8 cellular contexts compared by ENCODE assay signal in the genomic region with DNA sequence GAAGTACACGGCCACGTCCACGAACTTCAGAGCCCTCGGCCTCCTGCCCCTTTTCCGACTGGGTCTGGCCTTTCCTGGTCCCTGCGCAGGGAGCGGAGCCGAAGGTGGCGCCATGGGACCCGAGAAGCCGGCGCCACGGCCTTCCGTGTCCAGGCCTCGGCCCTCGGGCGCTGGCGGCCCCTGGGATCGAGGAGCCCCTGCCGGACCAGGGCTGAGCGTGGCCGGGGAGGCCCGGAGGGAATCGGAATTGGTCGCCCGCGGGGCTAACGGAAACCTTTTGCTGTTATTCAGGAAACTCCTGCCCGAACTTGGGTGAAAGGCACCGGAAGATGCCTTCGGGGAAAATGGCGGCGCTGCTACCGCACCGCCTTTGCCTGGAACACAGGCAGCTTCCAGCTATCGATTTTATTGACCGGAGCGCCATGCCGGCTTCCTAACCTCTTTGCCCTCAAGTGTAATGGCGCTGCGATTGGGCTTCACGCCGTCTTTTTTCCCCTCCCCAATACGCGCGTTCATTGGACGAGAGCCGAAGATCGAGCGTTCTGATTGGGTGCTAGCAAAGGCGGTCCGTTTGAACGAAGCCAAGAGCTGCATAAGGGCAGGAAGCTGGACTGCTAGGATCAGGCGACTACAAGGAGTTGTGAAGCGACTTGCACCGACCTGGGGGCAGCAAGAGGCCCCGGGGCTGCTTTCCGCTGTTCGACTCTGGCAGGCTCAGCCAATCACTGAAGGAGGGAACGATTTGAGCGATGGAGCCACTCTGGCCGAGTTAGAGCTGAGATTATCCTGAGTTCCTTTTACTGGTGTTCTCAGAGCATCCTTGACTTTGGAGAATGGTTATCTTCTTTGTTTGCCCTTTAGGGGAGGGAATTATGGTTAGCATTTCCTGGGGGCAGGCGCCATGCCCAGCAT. TPM values are rescaled to one million over a fixed set of nuclear protein-coding genes. Genes with fewer than 3 reads are reported as not detected.
DNase-seq lines count a peak whose midpoint lies in the region; ATAC-seq and TF ChIP-seq lines count a peak whose summit lies in the region.

ZNF689 (minus strand) TSS at position 462 of the 912 bp plus-strand sequence; CDS start at position 114, 348 bp downstream.

- peak within 1 kb of the TSS; percentile 99 for H3K9ac ChIP-seq in parathyroid adenoma

- H3K36me3 Mint-ChIP-seq in activated naive CD8-positive, alpha-beta T cell treated with anti-CD3 and anti-CD28 coated beads, Interleukin-2, amount 50 U/mL, for 24 hours (ENCODE audit: low read depth), result peaks cover 16% of the 10 kb centered on the region

- ATAC-seq in HG02759 (IDR thresholded peaks at IDR 0.05; ENCODE audit: unreplicated experiment), result peak; percentile 90
- ATAC-seq in activated naive CD8-positive, alpha-beta T cell treated with anti-CD3 and anti-CD28 coated beads, Interleukin-2, amount 50 U/mL, for 24 hours, result peak; percentile 96

- peak within 1 kb of the TSS; percentile 90 for H3K4me3 Mint-ChIP-seq in activated naive CD8-positive, alpha-beta T cell treated with anti-CD3 and anti-CD28 coated beads, Interleukin-2, amount 50 U/mL, for 24 hours

- DNase-seq in GM12864 (ENCODE audit: low read depth), result peak; percentile 95
- DNase-seq in NCI-H1417 treated with DMSO at 0.1 percent for 48 hours (lab: John Stamatoyannopoulos, UW), result peak; percentile 93
- peak; percentile 93 for DNase-seq in SW480 (ENCODE audit: low spot score)
- peak; percentile 92 for DNase-seq in activated naive CD8-positive, alpha-beta T cell treated with anti-CD3 and anti-CD28 coated beads, Interleukin-2, amount 50 U/mL, for 24 hours
- peak; percentile 96 to 98 for DNase-seq in cardiac muscle cell (ENCODE audit: low read depth in 1 of 2, low spot score in 1 of 2)
- peak; percentile 96 for DNase-seq in transverse colon

- no peaks in the 10 kb centered on the region for H3K27me3 Mint-ChIP-seq in activated naive CD8-positive, alpha-beta T cell treated with anti-CD3 and anti-CD28 coated beads, Interleukin-2, amount 50 U/mL, for 24 hours

- peak within 1 kb of the TSS; percentile 96 for H3K27ac Mint-ChIP-seq in activated naive CD8-positive, alpha-beta T cell treated with anti-CD3 and anti-CD28 coated beads, Interleukin-2, amount 50 U/mL, for 24 hours

- peak; percentile 80 for TF ChIP-seq POLR2A in transverse colon (IDR thresholded peaks at IDR 0.05)

- no peaks in the 10 kb centered on the region for H3K9me3 ChIP-seq in cardiac muscle cell (ENCODE audit: low read depth)
- H3K9me3 ChIP-seq in parathyroid adenoma (ENCODE audit: control insufficient read depth, low read length), result no peaks in the 10 kb centered on the region
- H3K9me3 ChIP-seq in transverse colon, result no peaks in the 10 kb centered on the region

- no peak for TF ChIP-seq EP300 in transverse colon (IDR thresholded peaks at IDR 0.05; ENCODE audit: low read depth)

- peak within 1 kb of the TSS; percentile 93 for H3K4me3 ChIP-seq in GM12864 (ENCODE audit: low read depth, low read length)
- H3K4me3 ChIP-seq in cardiac muscle cell, result peak within 1 kb of the TSS; percentile 86
- H3K4me3 ChIP-seq in parathyroid adenoma (ENCODE audit: low read depth, low read length), result peak within 1 kb of the TSS; percentile 87
- peak within 1 kb of the TSS; percentile 71 to 96 (median 89) for H3K4me3 ChIP-seq in transverse colon

- in situ Hi-C loops in transverse colon (cut with MboI; ENCODE audit: low pct_ligation_motif_present in 1 of 4, low pct_unique_long_range_greater_than_20kb in 1 of 4, low sequenced_read_pairs in 3 of 4), result loop anchor here in 2 of 4 donors (10.0 kb wide), 2 partner anchors 165 to 175 kb away; partner anchors contain the start of genes DCTPP1 (in 1 of the 2) and SEPHS2 (in 1 of the 2)

- peak within 1 kb of the TSS; percentile 100 for H2AFZ ChIP-seq in parathyroid adenoma

- H3K4me2 ChIP-seq in parathyroid adenoma (ENCODE audit: low read length), result peak within 1 kb of the TSS; percentile 85

- H3K4me1 ChIP-seq in cardiac muscle cell (ENCODE audit: low read depth) (peaks cover 5% of the 10 kb centered on the region), parathyroid adenoma (no peaks in the 10 kb centered on the region), transverse colon (peaks cover 5 to 23% (median 17%) of the 10 kb centered on the region in 4 donors)

- H3K36me3 ChIP-seq in cardiac muscle cell (peaks cover 6% of the 10 kb centered on the region), parathyroid adenoma (ENCODE audit: control insufficient read depth, insufficient read depth, low read length) (no peaks in the 10 kb centered on the region), transverse colon (peaks cover 0 to 22% (median 0%) of the 10 kb centered on the region in 4 donors)

- intact Hi-C loops in transverse colon (cut with DNase I; ENCODE audit: low total_unique reads), result no loop called here

- no peaks in the 10 kb centered on the region for H3K9me3 Mint-ChIP-seq in activated naive CD8-positive, alpha-beta T cell treated with anti-CD3 and anti-CD28 coated beads, Interleukin-2, amount 50 U/mL, for 24 hours

- no peaks in the 10 kb centered on the region for H3K27me3 ChIP-seq in cardiac muscle cell
- no peaks in the 10 kb centered on the region for H3K27me3 ChIP-seq in parathyroid adenoma (ENCODE audit: control insufficient read depth, insufficient read depth, low read length)
- no peaks in the 10 kb centered on the region for H3K27me3 ChIP-seq in transverse colon

- TF ChIP-seq CTCF in GM12864 (IDR thresholded peaks at IDR 0.05; ENCODE audit: low read depth, low read length, missing control alignments) (no peak), cardiac muscle cell (IDR thresholded peaks at IDR 0.05; ENCODE audit: low read depth, low read length) (no peak), parathyroid adenoma (IDR thresholded peaks at IDR 0.05) (peak; percentile 12), transverse colon (IDR thresholded peaks at IDR 0.05) (peak in 1 of 5 experiments; percentile 8)

- 0 to 2% methylated on average over 6 to 41 of the region's 63 CpGs for WGBS in transverse colon (ENCODE audit: low coverage in 1 of 2), 2 donors

- H3K79me2 ChIP-seq in parathyroid adenoma, result peaks cover 4% of the 10 kb centered on the region

- H3K27ac ChIP-seq in cardiac muscle cell (peak within 1 kb of the TSS; percentile 97), parathyroid adenoma (peak within 1 kb of the TSS; percentile 100), transverse colon (peak within 1 kb of the TSS; percentile 94 to 99 (median 98))

- peaks cover 14% of the 10 kb centered on the region for H3K4me1 Mint-ChIP-seq in activated naive CD8-positive, alpha-beta T cell treated with anti-CD3 and anti-CD28 coated beads, Interleukin-2, amount 50 U/mL, for 24 hours

RNA-seq across cellular contexts. Expression of gene ZNF689, which starts in this region (rescaled TPM):
- 19.4 and 19.5 TPM in 2 replicates for total RNA-seq in cardiac muscle cell
- polyA plus RNA-seq in cardiac muscle cell, result 11.3 and 17.9 TPM in 2 replicates
- total RNA-seq in transverse colon, result 10 to 100 TPM in 1 of 4 donors, 1 to 10 TPM in 3; 3.4 to 77.1 (median 8.1) TPM

Comparison
In these comparisons a context has a peak if more than half of its experiments do, and no peak if none do; other contexts are left out.
1. Peak in every context shown above with its lines: DNase-seq, ATAC-seq, H3K4me3 ChIP-seq and H3K27ac ChIP-seq.